8 cellular contexts compared by ENCODE assay signal in the genomic region with DNA sequence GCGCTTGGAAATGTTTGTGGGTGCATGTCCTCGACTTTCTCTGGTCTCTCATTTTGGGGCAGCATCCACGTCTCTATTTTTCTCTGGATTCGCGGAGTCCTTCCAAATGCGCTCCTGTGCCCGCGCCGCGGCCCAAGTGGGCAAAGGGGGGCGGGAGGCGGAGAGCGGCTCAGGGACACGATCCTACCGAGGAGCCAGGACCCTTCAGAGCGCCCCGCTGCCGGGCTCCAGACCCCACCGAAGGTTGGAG. TPM values are rescaled to one million over a fixed set of nuclear protein-coding genes. Genes with fewer than 3 reads are reported as not detected.
A peak's percentile ranks its signal among the peaks of the same experiment; 100 is the strongest.
DNase-seq lines count a peak whose midpoint lies in the region; FAIRE-seq and TF ChIP-seq lines count a peak whose summit lies in the region.

No MANE protein-coding gene starts in this region.

- H3K9me3 ChIP-seq in hepatocyte (ENCODE audit: low read depth): no peaks in the 10 kb centered on the region

- H3K27ac ChIP-seq in hepatocyte: peak overlapping the region; percentile 98

- no peaks in the 10 kb centered on the region for H3K9me2 ChIP-seq in hepatocyte (replicated peaks; ENCODE audit: insufficient read depth)

- H3K36me3 ChIP-seq in hepatocyte (replicated peaks; ENCODE audit: insufficient read depth, low read depth): no peaks in the 10 kb centered on the region

- H2AFZ ChIP-seq in hepatocyte: peak overlapping the region; percentile 77

- H3K79me2 ChIP-seq in hepatocyte: peaks cover 54% of the 10 kb centered on the region

- peaks cover 25% of the 10 kb centered on the region for H4K20me1 ChIP-seq in hepatocyte (ENCODE audit: insufficient read depth, poor library complexity, severe bottlenecking)

- no peaks in the 10 kb centered on the region for H3K27me3 ChIP-seq in hepatocyte

- peak overlapping the region; percentile 93 for H3K4me2 ChIP-seq in hepatocyte

- no peak for FAIRE-seq in HTR-8/SVneo (lab: Jason Lieb, UNC)

- H3K4me1 ChIP-seq in hepatocyte (ENCODE audit: insufficient read depth): peaks cover 23% of the 10 kb centered on the region

- 1% methylated on average over 19 of the region's 19 CpGs for WGBS in hepatocyte (ENCODE audit: low lambda C conversion rate, missing lambda C conversion rate)

- no peak for TF ChIP-seq CTCF in hepatocyte (IDR thresholded peaks at IDR 0.05; ENCODE audit: poor library complexity)

- H3K4me3 ChIP-seq in hepatocyte (peak overlapping the region; percentile 97), skeletal muscle cell (ENCODE audit: low read depth, low read length) (peak overlapping the region; percentile 63)

- DNase-seq in HCEC 1CT: peak; percentile 29
- peak; percentile 15 for DNase-seq in activated naive CD4-positive, alpha-beta T cell treated with anti-CD3 and anti-CD28 coated beads, Interleukin-2, amount 50 U/mL, for 16 hours
- no peak for DNase-seq in hepatocyte (ENCODE audit: low spot score)
- no peak for DNase-seq in skeletal muscle cell (ENCODE audit: low read depth)
- DNase-seq in HTR-8/SVneo (ENCODE audit: insufficient read length, low spot score): no peak
- DNase-seq in NCI-H446 (lab: John Stamatoyannopoulos, UW): no peak
- no peak for DNase-seq in D341Med (ENCODE audit: low spot score)
- DNase-seq in RKO (ENCODE audit: low spot score): no peak

RNA-seq across cellular contexts. Expression of a gene that starts 1.0 kb away (rescaled TPM):
- 98.3 and 112 TPM in 2 replicates for total RNA-seq in hepatocyte
- polyA plus RNA-seq in hepatocyte: 111 and 115 TPM in 2 replicates

Comparison
In these comparisons a context has a peak if more than half of its experiments do, and no peak if none do; other contexts are left out.
1. DNase-seq: peak in HCEC 1CT (single experiment) and activated naive CD4-positive, alpha-beta T cell treated with anti-CD3 and anti-CD28 coated beads, Interleukin-2, amount 50 U/mL, for 16 hours (single experiment); none in hepatocyte (single experiment), skeletal muscle cell (single experiment), HTR-8/SVneo (single experiment), NCI-H446 (0 of 2), D341Med (single experiment) and RKO (single experiment).